Comparison of ENCODE assay signal across 1 cellular context in genomic region chr3:171092467-171092911, GRCh38.
TF ChIP-seq lines count a peak whose summit lies in the region.

No MANE protein-coding gene starts in this region.

TF ChIP-seq in HepG2, 621 proteins besides CTCF, POLR2A, EP300 and RAD21 (continued from another document and continues in another):
- TF ChIP-seq, protein P1, sequence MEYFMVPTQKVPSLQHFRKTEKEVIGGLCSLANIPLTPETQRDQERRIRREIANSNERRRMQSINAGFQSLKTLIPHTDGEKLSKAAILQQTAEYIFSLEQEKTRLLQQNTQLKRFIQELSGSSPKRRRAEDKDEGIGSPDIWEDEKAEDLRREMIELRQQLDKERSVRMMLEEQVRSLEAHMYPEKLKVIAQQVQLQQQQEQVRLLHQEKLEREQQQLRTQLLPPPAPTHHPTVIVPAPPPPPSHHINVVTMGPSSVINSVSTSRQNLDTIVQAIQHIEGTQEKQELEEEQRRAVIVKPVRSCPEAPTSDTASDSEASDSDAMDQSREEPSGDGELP (IDR thresholded peaks at IDR 0.05; ENCODE audit: borderline replicate concordance, low read depth), result peak; percentile 68
- TF ChIP-seq, protein P2, sequence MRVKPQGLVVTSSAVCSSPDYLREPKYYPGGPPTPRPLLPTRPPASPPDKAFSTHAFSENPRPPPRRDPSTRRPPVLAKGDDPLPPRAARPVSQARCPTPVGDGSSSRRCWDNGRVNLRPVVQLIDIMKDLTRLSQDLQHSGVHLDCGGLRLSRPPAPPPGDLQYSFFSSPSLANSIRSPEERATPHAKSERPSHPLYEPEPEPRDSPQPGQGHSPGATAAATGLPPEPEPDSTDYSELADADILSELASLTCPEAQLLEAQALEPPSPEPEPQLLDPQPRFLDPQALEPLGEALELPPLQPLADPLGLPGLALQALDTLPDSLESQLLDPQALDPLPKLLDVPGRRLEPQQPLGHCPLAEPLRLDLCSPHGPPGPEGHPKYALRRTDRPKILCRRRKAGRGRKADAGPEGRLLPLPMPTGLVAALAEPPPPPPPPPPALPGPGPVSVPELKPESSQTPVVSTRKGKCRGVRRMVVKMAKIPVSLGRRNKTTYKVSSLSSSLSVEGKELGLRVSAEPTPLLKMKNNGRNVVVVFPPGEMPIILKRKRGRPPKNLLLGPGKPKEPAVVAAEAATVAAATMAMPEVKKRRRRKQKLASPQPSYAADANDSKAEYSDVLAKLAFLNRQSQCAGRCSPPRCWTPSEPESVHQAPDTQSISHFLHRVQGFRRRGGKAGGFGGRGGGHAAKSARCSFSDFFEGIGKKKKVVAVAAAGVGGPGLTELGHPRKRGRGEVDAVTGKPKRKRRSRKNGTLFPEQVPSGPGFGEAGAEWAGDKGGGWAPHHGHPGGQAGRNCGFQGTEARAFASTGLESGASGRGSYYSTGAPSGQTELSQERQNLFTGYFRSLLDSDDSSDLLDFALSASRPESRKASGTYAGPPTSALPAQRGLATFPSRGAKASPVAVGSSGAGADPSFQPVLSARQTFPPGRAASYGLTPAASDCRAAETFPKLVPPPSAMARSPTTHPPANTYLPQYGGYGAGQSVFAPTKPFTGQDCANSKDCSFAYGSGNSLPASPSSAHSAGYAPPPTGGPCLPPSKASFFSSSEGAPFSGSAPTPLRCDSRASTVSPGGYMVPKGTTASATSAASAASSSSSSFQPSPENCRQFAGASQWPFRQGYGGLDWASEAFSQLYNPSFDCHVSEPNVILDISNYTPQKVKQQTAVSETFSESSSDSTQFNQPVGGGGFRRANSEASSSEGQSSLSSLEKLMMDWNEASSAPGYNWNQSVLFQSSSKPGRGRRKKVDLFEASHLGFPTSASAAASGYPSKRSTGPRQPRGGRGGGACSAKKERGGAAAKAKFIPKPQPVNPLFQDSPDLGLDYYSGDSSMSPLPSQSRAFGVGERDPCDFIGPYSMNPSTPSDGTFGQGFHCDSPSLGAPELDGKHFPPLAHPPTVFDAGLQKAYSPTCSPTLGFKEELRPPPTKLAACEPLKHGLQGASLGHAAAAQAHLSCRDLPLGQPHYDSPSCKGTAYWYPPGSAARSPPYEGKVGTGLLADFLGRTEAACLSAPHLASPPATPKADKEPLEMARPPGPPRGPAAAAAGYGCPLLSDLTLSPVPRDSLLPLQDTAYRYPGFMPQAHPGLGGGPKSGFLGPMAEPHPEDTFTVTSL (CRISPR knock-in tag; IDR thresholded peaks at IDR 0.05; ENCODE audit: borderline replicate concordance), result peak; percentile 89; the same call in 1 of the 2 replicates
- TF ChIP-seq, protein P3, sequence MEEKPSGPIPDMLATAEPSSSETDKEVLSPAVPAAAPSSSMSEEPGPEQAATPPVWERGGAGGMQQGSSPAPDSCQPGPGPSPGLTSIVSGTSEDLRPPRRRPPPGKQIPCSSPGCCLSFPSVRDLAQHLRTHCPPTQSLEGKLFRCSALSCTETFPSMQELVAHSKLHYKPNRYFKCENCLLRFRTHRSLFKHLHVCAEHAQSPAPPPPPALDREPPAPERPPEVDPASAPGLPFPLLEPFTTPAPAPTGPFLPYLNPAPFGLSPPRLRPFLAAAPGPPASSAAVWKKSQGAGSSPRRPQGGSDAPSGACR (CRISPR knock-in tag; IDR thresholded peaks at IDR 0.05), result peak; percentile 36; the same call in 1 of the 2 replicates
- TF ChIP-seq PAXIP1 (CRISPR knock-in tag; conservative IDR thresholded peaks at IDR 0.05) (peak; percentile 88), KDM6A (CRISPR knock-in tag; IDR thresholded peaks at IDR 0.05; ENCODE audit: low read depth) (0 out of 2 replicates have a peak, but pooled peaks have one; percentile 46), HDAC6 (IDR thresholded peaks at IDR 0.05; ENCODE audit: low read depth, low read length) (no peak), ATF4 (CRISPR knock-in tag; IDR thresholded peaks at IDR 0.05) (peak in 1 of 2 experiments; percentile 48; a peak in 1 of 4 replicates), FOSL2 (CRISPR knock-in tag; IDR thresholded peaks at IDR 0.05) (peak; percentile 18; the same call in 1 of the 2 replicates), MAX (IDR thresholded peaks at IDR 0.05) (peak; percentile 36; the same call in 1 of the 2 replicates), CREM (IDR thresholded peaks at IDR 0.05) (peak; percentile 71), CREM (CRISPR knock-in tag; IDR thresholded peaks at IDR 0.05) (no peak), CC2D1A (CRISPR knock-in tag; IDR thresholded peaks at IDR 0.05) (no peak), JDP2 (CRISPR knock-in tag; IDR thresholded peaks at IDR 0.05; ENCODE audit: borderline replicate concordance) (no peak), FOXP1 (IDR thresholded peaks at IDR 0.05) (no peak), FOXP1 (CRISPR knock-in tag; IDR thresholded peaks at IDR 0.05) (peak; percentile 60; the same call in 1 of the 2 replicates), PRMT3 (CRISPR knock-in tag; IDR thresholded peaks at IDR 0.05; ENCODE audit: borderline replicate concordance, low read depth) (no peak), JARID2 (CRISPR knock-in tag; IDR thresholded peaks at IDR 0.05; ENCODE audit: insufficient replicate concordance) (no peak), NCOR1 (IDR thresholded peaks at IDR 0.05; ENCODE audit: borderline replicate concordance, low read length) (peak; percentile 94), PHF8 (CRISPR knock-in tag; IDR thresholded peaks at IDR 0.05) (no peak), THAP11 (CRISPR knock-in tag; IDR thresholded peaks at IDR 0.05) (peak; percentile 60), KAT8 (CRISPR knock-in tag; IDR thresholded peaks at IDR 0.05) (peak; percentile 69), ASH2L (IDR thresholded peaks at IDR 0.05; ENCODE audit: insufficient read length, low read depth, low read length) (peak; percentile 82), ARNT (IDR thresholded peaks at IDR 0.05) (no peak), FOXO1 (CRISPR knock-in tag; IDR thresholded peaks at IDR 0.05) (peak; percentile 77; the same call in 1 of the 2 replicates), EHMT2 (IDR thresholded peaks at IDR 0.05; ENCODE audit: borderline replicate concordance, low read depth, low read length) (peak; percentile 64; the same call in 1 of the 2 replicates), ZNF687 (CRISPR knock-in tag; IDR thresholded peaks at IDR 0.05) (no peak), TEAD2 (CRISPR knock-in tag; IDR thresholded peaks at IDR 0.05) (no peak), THRA (CRISPR knock-in tag; IDR thresholded peaks at IDR 0.05; ENCODE audit: borderline replicate concordance) (peak; percentile 31; the same call in 1 of the 2 replicates), ZNF124 (CRISPR knock-in tag; IDR thresholded peaks at IDR 0.05) (peak; percentile 54; the same call in 1 of the 2 replicates), ZNF260 (CRISPR knock-in tag; IDR thresholded peaks at IDR 0.05; ENCODE audit: borderline replicate concordance, low read depth) (no peak), ESRRA (CRISPR knock-in tag; IDR thresholded peaks at IDR 0.05; ENCODE audit: low read depth) (peak; percentile 64; the same call in 1 of the 2 replicates), MED1 (CRISPR knock-in tag; IDR thresholded peaks at IDR 0.05) (peak; percentile 78), ZNF569 (CRISPR knock-in tag; IDR thresholded peaks at IDR 0.05; ENCODE audit: borderline replicate concordance) (0 out of 2 replicates have a peak, but pooled peaks have one; percentile 44)
- TF ChIP-seq, protein P4, sequence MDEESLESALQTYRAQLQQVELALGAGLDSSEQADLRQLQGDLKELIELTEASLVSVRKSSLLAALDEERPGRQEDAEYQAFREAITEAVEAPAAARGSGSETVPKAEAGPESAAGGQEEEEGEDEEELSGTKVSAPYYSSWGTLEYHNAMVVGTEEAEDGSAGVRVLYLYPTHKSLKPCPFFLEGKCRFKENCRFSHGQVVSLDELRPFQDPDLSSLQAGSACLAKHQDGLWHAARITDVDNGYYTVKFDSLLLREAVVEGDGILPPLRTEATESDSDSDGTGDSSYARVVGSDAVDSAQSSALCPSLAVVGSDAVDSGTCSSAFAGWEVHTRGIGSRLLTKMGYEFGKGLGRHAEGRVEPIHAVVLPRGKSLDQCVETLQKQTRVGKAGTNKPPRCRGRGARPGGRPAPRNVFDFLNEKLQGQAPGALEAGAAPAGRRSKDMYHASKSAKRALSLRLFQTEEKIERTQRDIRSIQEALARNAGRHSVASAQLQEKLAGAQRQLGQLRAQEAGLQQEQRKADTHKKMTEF (CRISPR knock-in tag; IDR thresholded peaks at IDR 0.05), result peak; percentile 49; the same call in 1 of the 2 replicates
- TF ChIP-seq, protein P5, sequence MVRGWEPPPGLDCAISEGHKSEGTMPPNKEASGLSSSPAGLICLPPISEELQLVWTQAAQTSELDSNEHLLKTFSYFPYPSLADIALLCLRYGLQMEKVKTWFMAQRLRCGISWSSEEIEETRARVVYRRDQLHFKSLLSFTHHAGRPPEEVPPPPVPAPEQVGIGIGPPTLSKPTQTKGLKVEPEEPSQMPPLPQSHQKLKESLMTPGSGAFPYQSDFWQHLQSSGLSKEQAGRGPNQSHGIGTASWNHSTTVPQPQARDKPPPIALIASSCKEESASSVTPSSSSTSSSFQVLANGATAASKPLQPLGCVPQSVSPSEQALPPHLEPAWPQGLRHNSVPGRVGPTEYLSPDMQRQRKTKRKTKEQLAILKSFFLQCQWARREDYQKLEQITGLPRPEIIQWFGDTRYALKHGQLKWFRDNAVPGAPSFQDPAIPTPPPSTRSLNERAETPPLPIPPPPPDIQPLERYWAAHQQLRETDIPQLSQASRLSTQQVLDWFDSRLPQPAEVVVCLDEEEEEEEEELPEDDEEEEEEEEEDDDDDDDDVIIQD (CRISPR knock-in tag; IDR thresholded peaks at IDR 0.05; ENCODE audit: low read depth), result peak; percentile 82; the same call in 1 of the 2 replicates
